ENCODE assay signal across 22 cellular contexts in the genomic region with DNA sequence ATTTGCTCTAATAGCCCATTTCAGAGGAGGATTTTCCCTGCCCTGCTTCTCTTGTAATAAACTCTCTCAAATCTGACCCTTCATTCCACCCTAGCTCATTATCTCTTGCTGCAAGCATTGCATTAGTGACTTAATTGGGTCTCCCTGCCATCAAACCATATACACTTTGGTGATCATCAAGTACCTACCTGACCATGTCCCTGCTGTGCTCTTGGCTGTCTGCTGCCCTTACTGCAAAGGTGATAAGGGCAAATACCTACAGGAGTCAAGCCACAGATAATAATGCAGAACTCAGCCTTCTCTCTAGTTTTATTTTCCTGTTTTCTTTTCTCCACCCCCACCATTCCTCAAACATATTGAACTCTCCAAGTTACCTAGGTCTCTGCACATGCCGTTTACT.
DNase-seq lines count a peak whose midpoint lies in the region; ATAC-seq and TF ChIP-seq lines count a peak whose summit lies in the region.
"Had no signal": no experiment of that assay in that cellular context is flagged by ENCODE, and none has a peak within 500 bp of the region (broad histone marks: within the 10 kb centered on the region; RNA-seq: fewer than 3 reads in every experiment).

No MANE protein-coding gene starts in this region.

- no peak overlapping the region for H3K27ac ChIP-seq in endodermal cell (ENCODE audit: low read depth, low read length)

- H3K36me3 Mint-ChIP-seq in endodermal cell (ENCODE audit: low read depth): peaks cover 4% of the 10 kb centered on the region
- H3K36me3 Mint-ChIP-seq: CD8-positive, alpha-beta memory T cell had no signal

- no peak overlapping the region for H3K9ac ChIP-seq in endodermal cell (ENCODE audit: extremely low read depth, low read length, poor library complexity, severe bottlenecking)

- no peaks in the 10 kb centered on the region for H3K27me3 Mint-ChIP-seq in endodermal cell (ENCODE audit: insufficient read depth)
- H3K27me3 Mint-ChIP-seq: CD8-positive, alpha-beta memory T cell had no signal

- H3K9me3 Mint-ChIP-seq in endodermal cell: no peaks in the 10 kb centered on the region
- H3K9me3 Mint-ChIP-seq: HFFc6 had no signal

- H3K36me3 ChIP-seq in endodermal cell (ENCODE audit: control insufficient read depth, insufficient read depth, low read length): no peaks in the 10 kb centered on the region

- DNase-seq in NCI-H2107 treated with DMSO at 0.1 percent for 48 hours (lab: John Stamatoyannopoulos, UW; ENCODE audit: unreplicated experiment) (peak; percentile 40), NCI-H2107 (lab: John Stamatoyannopoulos, UW) (no peak), NCI-H1417 treated with DMSO at 0.1 percent for 48 hours (lab: John Stamatoyannopoulos, UW) (peak; percentile 25), NCI-H69 (lab: John Stamatoyannopoulos, UW) (peak; percentile 79), endodermal cell (peak; percentile 60), DMS114 treated with DMSO at 0.1 percent for 48 hours (lab: John Stamatoyannopoulos, UW; ENCODE audit: unreplicated experiment) (no peak)
- DNase-seq in activated effector memory CD4-positive, alpha-beta T cell treated with Interleukin-2 at 50 U/mL for 16 hours: no peak
- DNase-seq: AML-193; Calu3; CD8-positive, alpha-beta memory T cell; EL; H7; HFFc6; KG1; NCI-H1105 treated with DMSO at 0.1 percent for 48 hours; NCI-H187 treated with DMSO at 0.1 percent for 48 hours; NCI-H2171 treated with DMSO at 0.1 percent for 48 hours; NCI-H446 treated with DMSO at 0.1 percent for 48 hours; NCI-H82; OCI-M1; Right ventricle myocardium superior had no signal

- no peak overlapping the region for H3K4me3 Mint-ChIP-seq in endodermal cell
- H3K4me3 Mint-ChIP-seq: CD8-positive, alpha-beta memory T cell; HFFc6 had no signal

- H3K4me1 ChIP-seq in endodermal cell (ENCODE audit: control insufficient read depth, insufficient read depth, low read length): peaks cover 4% of the 10 kb centered on the region

- no peaks in the 10 kb centered on the region for H3K27me3 ChIP-seq in endodermal cell (ENCODE audit: control insufficient read depth, insufficient read depth, low read length, poor library complexity, severe bottlenecking)

- H3K27ac Mint-ChIP-seq in endodermal cell: no peak overlapping the region
- H3K27ac Mint-ChIP-seq: CD8-positive, alpha-beta memory T cell; HFFc6 had no signal

- no peaks in the 10 kb centered on the region for H3K9me3 ChIP-seq in endodermal cell (ENCODE audit: control insufficient read depth, low read length)

- H3K4me3 ChIP-seq in endodermal cell (ENCODE audit: low read length): peak overlapping the region; percentile 16

- 71 to 100% methylated on average over 1 of the region's 1 CpG for WGBS in endodermal cell (ENCODE audit: insufficient coverage in 1 of 2, insufficient read length in 1 of 2), 2 experiments

- H3K4me1 Mint-ChIP-seq in endodermal cell: peaks cover 23% of the 10 kb centered on the region
- H3K4me1 Mint-ChIP-seq: CD8-positive, alpha-beta memory T cell had no signal

- no peak for TF ChIP-seq CTCF in endodermal cell (conservative IDR thresholded peaks at IDR 0.05)

- ATAC-seq in HG03432 (IDR thresholded peaks at IDR 0.05; ENCODE audit: unreplicated experiment): no peak

Comparison
In these comparisons a context has a peak if more than half of its experiments do, and no peak if none do; other contexts are left out.
1. DNase-seq: peak in NCI-H2107 treated with DMSO at 0.1 percent for 48 hours (single experiment), NCI-H1417 treated with DMSO at 0.1 percent for 48 hours (single experiment), NCI-H69 (single experiment) and endodermal cell (single experiment); none in NCI-H2107 (single experiment), activated effector memory CD4-positive, alpha-beta T cell treated with Interleukin-2 at 50 U/mL for 16 hours (single experiment) and DMS114 treated with DMSO at 0.1 percent for 48 hours (single experiment).